27 cellular contexts compared by ENCODE assay signal in the genomic region with DNA sequence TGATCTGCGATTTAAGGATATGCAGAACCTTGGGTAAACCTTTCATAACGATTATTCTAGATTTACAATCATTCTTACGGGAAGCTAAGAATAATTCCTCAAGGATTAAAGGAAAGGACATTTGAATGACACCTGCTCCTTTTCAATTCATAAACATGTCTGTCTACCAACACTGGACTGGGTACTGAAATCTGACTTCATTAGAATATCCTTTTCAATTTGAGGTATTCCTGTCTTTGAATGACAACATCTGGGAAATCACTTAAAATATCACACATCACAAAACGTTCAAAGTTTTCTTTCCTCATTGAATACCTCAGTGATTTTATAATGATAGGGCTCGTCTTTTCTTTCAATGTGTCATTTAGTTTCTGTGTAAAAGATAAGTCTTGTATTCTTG.
"Had no signal": no experiment of that assay in that cellular context is flagged by ENCODE, and none has a peak within 500 bp of the region (broad histone marks: within the 10 kb centered on the region; RNA-seq: fewer than 3 reads in every experiment).

No MANE protein-coding gene starts in this region.

- ATAC-seq: stimulated activated effector memory CD8-positive, alpha-beta T cell treated with anti-CD3 and anti-CD28 coated beads, Interleukin-12 subunit alpha, Interleukin-12 subunit beta, amount 100 ng/mL, for 72 hours; stimulated activated memory B cell treated with anti-CD40 and anti-IgM and Interleukin-4, amounts not matched to agents 10 μg/mL and 1 μg/mL and 100 μg/mL, for 72 hours; stimulated activated naive B cell treated with anti-CD40 and anti-IgM and Interleukin-4, amounts not matched to agents 10 μg/mL and 1 μg/mL and 100 μg/mL, for 72 hours; stimulated activated naive CD8-positive, alpha-beta T cell treated with anti-CD3 and anti-CD28 coated beads, Interleukin-15, amount 100 ng/mL, for 72 hours; stimulated activated naive CD8-positive, alpha-beta T cell treated with anti-CD3 and anti-CD28 coated beads, Interleukin-15, Interleukin-2, amounts not matched to agents 100 U/mL and 50 U/mL, for 24 hours; upper lobe of right lung had no signal

- H3K27ac ChIP-seq: stomach, suprapubic skin, testis, thoracic aorta, thyroid gland, tibial artery, tibial nerve, transverse colon, upper lobe of left lung, upper lobe of right lung, uterus, vagina had no signal

- FAIRE-seq: urothelium cell line had no signal

- H3K4me3 ChIP-seq: stomach, suprapubic skin, testis, thoracic aorta, thyroid gland, tibial artery, tibial nerve, transverse colon, upper lobe of left lung, upper lobe of right lung, uterus, vagina had no signal

- DNase-seq: stimulated activated CD4-positive, alpha-beta T cell treated with anti-CD3 and anti-CD28 coated beads, Interleukin-2, amount 100 ng/mL, for 48 hours; stimulated activated CD4-positive, alpha-beta T cell treated with anti-CD3 and anti-CD28 coated beads, Interleukin-4, amount 100 ng/mL, for 1 hour; stimulated activated CD4-positive, alpha-beta T cell treated with anti-CD3 and anti-CD28 coated beads, Interleukin-4, amount 100 ng/mL, for 24 hours; stimulated activated CD4-positive, alpha-beta T cell treated with anti-CD3 and anti-CD28 coated beads, Interleukin-4, amount 100 ng/mL, for 4 hours; stimulated activated CD8-positive, alpha-beta memory T cell treated with anti-CD3 and anti-CD28 coated beads, Interleukin-4, amount 100 ng/mL, for 48 hours; stimulated activated naive B cell treated with anti-CD40 and anti-IgM and Interleukin-4, amounts not matched to agents 10 μg/mL and 1 μg/mL and 100 μg/mL, for 72 hours; stimulated activated naive CD4-positive, alpha-beta T cell; stimulated activated naive CD4-positive, alpha-beta T cell treated with Interleukin-2 at 50 U/mL for 16 hours; stimulated activated naive CD8-positive, alpha-beta T cell treated with anti-CD3 and anti-CD28 coated beads, Interleukin-15, amount 100 ng/mL, for 72 hours; stimulated activated naive CD8-positive, alpha-beta T cell treated with anti-CD3 and anti-CD28 coated beads, Interleukin-15, Interleukin-2, amounts not matched to agents 100 U/mL and 50 U/mL, for 24 hours; stomach; substantia nigra; testis; thyroid gland; tibial artery; transverse colon; trophoblast cell; upper lobe of left lung; upper lobe of right lung; uterus had no signal

- H3K27me3 ChIP-seq: suprapubic skin, testis, thyroid gland, tibial artery, tibial nerve, transverse colon, upper lobe of left lung, upper lobe of right lung, uterus, vagina had no signal

- H3K9me3 ChIP-seq: stomach, suprapubic skin, testis, thoracic aorta, thyroid gland, tibial artery, tibial nerve, transverse colon, upper lobe of left lung, upper lobe of right lung, uterus, vagina had no signal

- H3K4me1 ChIP-seq: stomach, suprapubic skin, testis, thyroid gland, tibial artery, tibial nerve, transverse colon, upper lobe of left lung, upper lobe of right lung, uterus, vagina had no signal

- H3K36me3 ChIP-seq: stomach, suprapubic skin, thoracic aorta, thyroid gland, tibial artery, tibial nerve, transverse colon, upper lobe of left lung, upper lobe of right lung, uterus, vagina had no signal
